ENCODE assay signal across 8 cellular contexts in the genomic region with DNA sequence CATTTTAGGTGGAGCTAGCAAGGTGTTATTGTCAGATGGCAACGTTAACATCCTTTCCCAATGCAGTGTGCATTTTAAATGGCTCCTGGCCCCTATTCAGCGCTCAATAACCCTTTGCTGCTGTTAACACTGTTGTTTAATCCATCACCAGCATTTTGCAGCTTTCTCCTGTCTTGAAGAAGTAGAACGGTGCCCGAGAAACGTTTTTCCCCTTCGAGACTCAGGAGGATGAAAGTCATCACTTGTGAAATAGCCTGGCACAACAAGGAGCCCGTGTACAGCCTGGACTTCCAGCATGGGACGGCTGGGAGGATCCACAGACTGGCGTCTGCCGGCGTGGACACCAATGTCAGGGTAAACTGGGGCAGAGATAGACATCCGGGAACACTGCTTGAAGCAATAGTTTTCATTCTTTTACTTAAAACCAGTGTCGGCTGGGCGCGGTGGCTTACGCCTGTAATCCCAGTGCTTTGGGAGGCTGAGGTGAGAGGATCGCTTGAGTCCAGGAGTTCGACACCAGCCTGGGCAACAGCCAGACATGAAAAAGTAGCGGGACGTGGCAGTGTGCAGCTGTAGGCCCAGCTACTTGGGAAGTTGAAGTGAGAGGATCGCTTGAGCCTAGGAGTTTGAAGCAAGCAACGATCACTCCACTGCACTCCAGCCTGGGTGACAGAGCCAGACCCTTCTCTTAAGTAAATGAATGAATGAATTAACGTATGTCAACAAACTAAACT. TPM values are rescaled to one million over a fixed set of nuclear protein-coding genes. Genes with fewer than 3 reads are reported as not detected.
DNase-seq lines count a peak whose midpoint lies in the region; ATAC-seq and TF ChIP-seq lines count a peak whose summit lies in the region.

No MANE protein-coding gene starts in this region.

- H3K4me1 Mint-ChIP-seq in GM23338 (peaks cover 14% of the 10 kb centered on the region), type B pancreatic cell (ENCODE audit: unreplicated experiment) (peaks cover 16% of the 10 kb centered on the region)
- H3K4me1 Mint-ChIP-seq in activated naive CD8-positive, alpha-beta T cell treated with anti-CD3 and anti-CD28 coated beads, Interleukin-2, amount 10 ng/mL, durations not matched to agents 7 days and 5 days = peaks cover 19% of the 10 kb centered on the region

- POLR2A ChIA-PET in AG04450 (lab: Yijun Ruan, JAX) = interaction anchor here (0.6 to 0.7 kb wide), 2 partner anchors 29 to 34 kb away, joined by 3 to 4 read pairs; no protein-coding TSS in a partner anchor
- POLR2A ChIA-PET in activated naive CD8-positive, alpha-beta T cell treated with anti-CD3 and anti-CD28 coated beads, Interleukin-2, amount 10 ng/mL, durations not matched to agents 7 days and 5 days (lab: Charles Lee) = interaction anchor here (0.6 to 1.6 kb wide), 9 partner anchors 10 to 201 kb away, joined by 3 to 6 read pairs (median 4); partner anchors contain the start of gene MORC3

- H3K9me2 ChIP-seq in GM23338 (ENCODE audit: insufficient read depth) = peaks cover 4% of the 10 kb centered on the region

- H2AFZ ChIP-seq in GM23338 = peak overlapping the region; percentile 98

- no peaks in the 10 kb centered on the region; the same call in 1 of the 2 replicates for H3K9me3 ChIP-seq in AG04450 (ENCODE audit: control insufficient read depth, insufficient read depth, low read length)

- CTCF ChIA-PET in AG04450 (lab: Charles Lee) = interaction anchor here (0.8 kb wide), 1 partner anchor 245 kb away, joined by 3 read pairs; no protein-coding TSS in a partner anchor

- no peaks in the 10 kb centered on the region for H3K27me3 ChIP-seq in AG04450 (ENCODE audit: control insufficient read depth, insufficient read depth, low read length)
- H3K27me3 ChIP-seq in GM23338 (ENCODE audit: insufficient read depth) = no peaks in the 10 kb centered on the region

- TF ChIP-seq CTCF in AG04450 (IDR thresholded peaks at IDR 0.05; ENCODE audit: low read depth, low read length) (no peak), GM23338 (conservative IDR thresholded peaks at IDR 0.05; ENCODE audit: low read depth in 2 of 2) (no peak), type B pancreatic cell (conservative IDR thresholded peaks at IDR 0.05) (no peak)

- H3K27me3 Mint-ChIP-seq in GM23338 (ENCODE audit: insufficient read depth, low read depth, poor library complexity) (peaks cover 14% of the 10 kb centered on the region), type B pancreatic cell (no peaks in the 10 kb centered on the region)
- no peaks in the 10 kb centered on the region for H3K27me3 Mint-ChIP-seq in activated naive CD8-positive, alpha-beta T cell treated with anti-CD3 and anti-CD28 coated beads, Interleukin-2, amount 10 ng/mL, durations not matched to agents 7 days and 5 days

- H3K9me3 Mint-ChIP-seq in GM23338 (no peaks in the 10 kb centered on the region; the same call in 2 of the 3 replicates), type B pancreatic cell (no peaks in the 10 kb centered on the region)
- peaks cover 2% of the 10 kb centered on the region for H3K9me3 Mint-ChIP-seq in activated naive CD8-positive, alpha-beta T cell treated with anti-CD3 and anti-CD28 coated beads, Interleukin-2, amount 10 ng/mL, durations not matched to agents 7 days and 5 days

- 0 out of 2 replicates have a peak, but pooled peaks cover under 1% of the 10 kb centered on the region for H3K36me3 ChIP-seq in GM23338 (ENCODE audit: insufficient read depth)

- peak overlapping the region; percentile 94 for H3K4me2 ChIP-seq in GM23338

- no peak for DNase-seq in AG04450 (ENCODE audit: low read depth, low spot score)
- DNase-seq in GM23338 (ENCODE audit: low spot score) = peak; percentile 7
- DNase-seq in activated naive CD8-positive, alpha-beta T cell treated with anti-CD3 and anti-CD28 coated beads, Interleukin-2, amount 10 ng/mL, durations not matched to agents 7 days and 5 days = no peak
- DNase-seq in left lobe of liver (ENCODE audit: low spot score) = peak; percentile 42
- peak; percentile 63 for DNase-seq in type B pancreatic cell (ENCODE audit: extremely low spot score, unreplicated experiment)
- no peak for DNase-seq in SHP77 treated with DMSO at 0.1 percent for 48 hours (lab: John Stamatoyannopoulos, UW)
- no peak for DNase-seq in middle frontal gyrus (ENCODE audit: extremely low spot score, low spot score)

- H4K20me1 ChIP-seq in GM23338 (replicated peaks; ENCODE audit: insufficient read depth) = no peaks in the 10 kb centered on the region

- H3F3A ChIP-seq in GM23338 (replicated peaks; ENCODE audit: low read depth) = peaks cover 8% of the 10 kb centered on the region

- no peaks in the 10 kb centered on the region for H3K79me2 ChIP-seq in GM23338 (replicated peaks; ENCODE audit: insufficient read depth)

- H3K27ac ChIP-seq in AG04450 (ENCODE audit: low read depth, low read length) (no peak overlapping the region), GM23338 (ENCODE audit: low read depth) (peak overlapping the region; percentile 66)

- H3K4me1 ChIP-seq in GM23338 (ENCODE audit: insufficient read depth) = peaks cover 11% of the 10 kb centered on the region; the same call in 1 of the 2 replicates

- peak overlapping the region; percentile 62 for H3K4me3 ChIP-seq in AG04450 (ENCODE audit: low read depth, low read length)
- peak overlapping the region; percentile 97 for H3K4me3 ChIP-seq in GM23338

- ATAC-seq in GM23338 = no peak
- ATAC-seq in activated naive CD8-positive, alpha-beta T cell treated with anti-CD3 and anti-CD28 coated beads, Interleukin-2, amount 10 ng/mL, durations not matched to agents 7 days and 5 days (ENCODE audit: low read depth) = no peak
- no peak for ATAC-seq in left lobe of liver
- no peak for ATAC-seq in HG03442 (IDR thresholded peaks at IDR 0.05; ENCODE audit: unreplicated experiment)

- H3K27ac Mint-ChIP-seq in GM23338 (no peak overlapping the region), type B pancreatic cell (peak overlapping the region; percentile 42)
- H3K27ac Mint-ChIP-seq in activated naive CD8-positive, alpha-beta T cell treated with anti-CD3 and anti-CD28 coated beads, Interleukin-2, amount 10 ng/mL, durations not matched to agents 7 days and 5 days = peak overlapping the region; percentile 85

- H3K36me3 Mint-ChIP-seq in GM23338 (ENCODE audit: low read depth) (peaks cover 27% of the 10 kb centered on the region), type B pancreatic cell (peaks cover 11% of the 10 kb centered on the region)
- H3K36me3 Mint-ChIP-seq in activated naive CD8-positive, alpha-beta T cell treated with anti-CD3 and anti-CD28 coated beads, Interleukin-2, amount 10 ng/mL, durations not matched to agents 7 days and 5 days = peaks cover 27% of the 10 kb centered on the region

- H3K4me3 Mint-ChIP-seq in GM23338 = peak overlapping the region; percentile 79
- H3K4me3 Mint-ChIP-seq in activated naive CD8-positive, alpha-beta T cell treated with anti-CD3 and anti-CD28 coated beads, Interleukin-2, amount 10 ng/mL, durations not matched to agents 7 days and 5 days = peak overlapping the region; percentile 88
- peak overlapping the region; percentile 87 for H3K4me3 Mint-ChIP-seq in type B pancreatic cell

TF ChIP-seq in GM23338, 12 proteins besides CTCF, POLR2A, EP300 and RAD21:
- no peak for TF ChIP-seq EZH2phosphoT487 (IDR thresholded peaks at IDR 0.05; ENCODE audit: unreplicated experiment)
- TF ChIP-seq ZNF331 (CRISPR knock-in tag; IDR thresholded peaks at IDR 0.05; ENCODE audit: low read depth) = no peak
- TF ChIP-seq, protein P1, sequence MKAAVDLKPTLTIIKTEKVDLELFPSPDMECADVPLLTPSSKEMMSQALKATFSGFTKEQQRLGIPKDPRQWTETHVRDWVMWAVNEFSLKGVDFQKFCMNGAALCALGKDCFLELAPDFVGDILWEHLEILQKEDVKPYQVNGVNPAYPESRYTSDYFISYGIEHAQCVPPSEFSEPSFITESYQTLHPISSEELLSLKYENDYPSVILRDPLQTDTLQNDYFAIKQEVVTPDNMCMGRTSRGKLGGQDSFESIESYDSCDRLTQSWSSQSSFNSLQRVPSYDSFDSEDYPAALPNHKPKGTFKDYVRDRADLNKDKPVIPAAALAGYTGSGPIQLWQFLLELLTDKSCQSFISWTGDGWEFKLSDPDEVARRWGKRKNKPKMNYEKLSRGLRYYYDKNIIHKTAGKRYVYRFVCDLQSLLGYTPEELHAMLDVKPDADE (IDR thresholded peaks at IDR 0.05) = no peak
- no peak for TF ChIP-seq EZH2 (IDR thresholded peaks at IDR 0.05; ENCODE audit: low read depth, unreplicated experiment)
- TF ChIP-seq POLR2AphosphoS5 (IDR thresholded peaks at IDR 0.05; ENCODE audit: low read depth) = no peak
- no peak for TF ChIP-seq STAT1 (IDR thresholded peaks at IDR 0.05; ENCODE audit: unreplicated experiment)

RNA-seq across cellular contexts. Expression of gene CHAF1B, which starts 0.9 kb away (rescaled TPM):
- 3.5 and 3.7 TPM in 2 replicates for polyA plus RNA-seq in AG04450 (2011; rRNA removed)
- polyA minus RNA-seq in AG04450 (2011; rRNA and poly(A)+ RNA removed) = 4.5 and 5.0 TPM in 2 replicates
- 13.1 and 17.4 TPM in 2 replicates for total RNA-seq in GM23338 (2014; rRNA removed; shearing (Covaris generic))
- 7.9 and 9.0 TPM in 2 replicates for polyA plus RNA-seq in GM23338 (2016; fragmentation: Nextera tagmentation; extraction: Ambion mirVana)
- 10 to 100 TPM; 20.5 to 23.1 TPM for total RNA-seq in activated naive CD8-positive, alpha-beta T cell treated with anti-CD3 and anti-CD28 coated beads, Interleukin-2, amount 10 ng/mL, durations not matched to agents 7 days and 5 days
- 0.43 TPM for total RNA-seq in left lobe of liver
- 7.4 and 17.1 TPM in 2 replicates for total RNA-seq in type B pancreatic cell (ENCODE audit: low replicate concordance)

Comparison
In these comparisons a context has a peak if more than half of its experiments do, and no peak if none do; other contexts are left out.
1. DNase-seq: peak in GM23338 (single experiment), left lobe of liver (single experiment) and type B pancreatic cell (single experiment); none in AG04450 (single experiment), activated naive CD8-positive, alpha-beta T cell treated with anti-CD3 and anti-CD28 coated beads, Interleukin-2, amount 10 ng/mL, durations not matched to agents 7 days and 5 days (single experiment), SHP77 treated with DMSO at 0.1 percent for 48 hours (single experiment) and middle frontal gyrus (single experiment).
2. Peak in every context shown above with its lines, with median percentiles within 50 percentile points of each other: H3K4me3 Mint-ChIP-seq.